In genomic region chr14:21543426-21544350, GRCh38 we compare ENCODE assay signal across 19 cellular contexts. TPM values are rescaled to one million over a fixed set of nuclear protein-coding genes. Genes with fewer than 3 reads are reported as not detected.
DNase-seq lines count a peak whose midpoint lies in the region; TF ChIP-seq lines count a peak whose summit lies in the region.
"Had no signal": no experiment of that assay in that cellular context is flagged by ENCODE, and none has a peak within 500 bp of the region (broad histone marks: within the 10 kb centered on the region; RNA-seq: fewer than 3 reads in every experiment).

No MANE protein-coding gene starts in this region.

- H3K9me3 ChIP-seq in iPS-18a (ENCODE audit: control insufficient read depth, low read depth, low read length) (no peaks in the 10 kb centered on the region), smooth muscle cell (replicated peaks; ENCODE audit: low read depth) (no peaks in the 10 kb centered on the region), esophagus squamous epithelium (no peaks in the 10 kb centered on the region), Peyer's patch (no peaks in the 10 kb centered on the region)

- peak overlapping the region; percentile 39 for H2AFZ ChIP-seq in smooth muscle cell (ENCODE audit: low read depth)

- DNase-seq in DMS153 (lab: John Stamatoyannopoulos, UW) (peak; percentile 4), DMS153 treated with DMSO at 0.1 percent for 48 hours (lab: John Stamatoyannopoulos, UW; ENCODE audit: unreplicated experiment) (no peak), NCI-H446 treated with DMSO at 0.1 percent for 48 hours (lab: John Stamatoyannopoulos, UW) (peak; percentile 45), smooth muscle cell (lab: John Stamatoyannopoulos, UW; ENCODE audit: unreplicated experiment) (no peak), esophagus squamous epithelium (lab: John Stamatoyannopoulos, UW) (no peak), Peyer's patch (no peak), COR-L47 (lab: John Stamatoyannopoulos, UW) (no peak)
- DNase-seq: activated CD4-positive, alpha-beta memory T cell treated with anti-CD3 and anti-CD28 coated beads, Interleukin-2, amount 10 ng/mL, durations not matched to agents 7 days and 5 days; amygdala; Kasumi-1; stimulated activated CD4-positive, alpha-beta T cell treated with anti-CD3 and anti-CD28 coated beads, Interleukin-15, amount 100 ng/mL, for 24 hours had no signal

- H4K20me1 ChIP-seq in smooth muscle cell (ENCODE audit: low read depth): no peaks in the 10 kb centered on the region

- TF ChIP-seq POLR2A in esophagus squamous epithelium (IDR thresholded peaks at IDR 0.05) (no peak), Peyer's patch (IDR thresholded peaks at IDR 0.05) (no peak)

- no peaks in the 10 kb centered on the region for H3K79me2 ChIP-seq in smooth muscle cell (ENCODE audit: low read depth)

- WGBS in smooth muscle cell (ENCODE audit: low lambda C conversion rate): 40% methylated on average over 12 of the region's 12 CpGs
- WGBS in esophagus squamous epithelium, 2 donors: 37 to 38% methylated on average over 12 of the region's 12 CpGs

- no peaks in the 10 kb centered on the region for H3F3A ChIP-seq in smooth muscle cell (ENCODE audit: low read depth)

- no peak overlapping the region for H3K4me2 ChIP-seq in smooth muscle cell

- H3K36me3 ChIP-seq in iPS-18a (ENCODE audit: control insufficient read depth, low read depth, low read length) (no peaks in the 10 kb centered on the region), smooth muscle cell (ENCODE audit: low read depth) (no peaks in the 10 kb centered on the region), esophagus squamous epithelium (no peaks in the 10 kb centered on the region), Peyer's patch (no peaks in the 10 kb centered on the region)

- TF ChIP-seq CTCF in smooth muscle cell (IDR thresholded peaks at IDR 0.05; ENCODE audit: borderline replicate concordance, insufficient read depth, poor library complexity, severe bottlenecking) (no peak), esophagus squamous epithelium (IDR thresholded peaks at IDR 0.05) (no peak), Peyer's patch (IDR thresholded peaks at IDR 0.05) (no peak)

- peaks cover 33% of the 10 kb centered on the region for H3K4me1 ChIP-seq in iPS-18a (ENCODE audit: control insufficient read depth, low read depth, low read length)
- peaks cover 17% of the 10 kb centered on the region for H3K4me1 ChIP-seq in smooth muscle cell (ENCODE audit: low read depth)
- peaks cover 0 to 4% (median 0%) of the 10 kb centered on the region in 3 donors for H3K4me1 ChIP-seq in esophagus squamous epithelium
- no peaks in the 10 kb centered on the region for H3K4me1 ChIP-seq in Peyer's patch

- H3K4me3 ChIP-seq in iPS-18a (ENCODE audit: low read length) (peak overlapping the region; percentile 52), smooth muscle cell (no peak overlapping the region), esophagus squamous epithelium (no peak overlapping the region), Peyer's patch (no peak overlapping the region)

- intact Hi-C loops in esophagus squamous epithelium (cut with DNase I): no loop called here

- no peaks in the 10 kb centered on the region for H3K27me3 ChIP-seq in iPS-18a (ENCODE audit: control insufficient read depth, insufficient read depth, low read length)
- no peaks in the 10 kb centered on the region for H3K27me3 ChIP-seq in smooth muscle cell (ENCODE audit: low read depth)
- H3K27me3 ChIP-seq in esophagus squamous epithelium: peaks cover 0 to 17% (median 0%) of the 10 kb centered on the region in 4 donors
- no peaks in the 10 kb centered on the region for H3K27me3 ChIP-seq in Peyer's patch

- H3K27ac ChIP-seq in iPS-18a (ENCODE audit: low read length): peak overlapping the region; percentile 86
- H3K27ac ChIP-seq in smooth muscle cell (ENCODE audit: low read depth): no peak overlapping the region
- no peak overlapping the region for H3K27ac ChIP-seq in esophagus squamous epithelium
- no peak overlapping the region for H3K27ac ChIP-seq in Peyer's patch
- H3K27ac ChIP-seq: 22Rv1, C4-2B, HL-60 had no signal

- H3K9ac ChIP-seq in iPS-18a (ENCODE audit: low read length) (peak overlapping the region; percentile 55), smooth muscle cell (ENCODE audit: low read depth) (no peak overlapping the region)

RNA-seq across cellular contexts. Expression of gene SALL2, which starts 17.5 kb away (rescaled TPM):
- total RNA-seq in smooth muscle cell (4.5 and 5.9 TPM in 2 replicates), esophagus squamous epithelium (1 to 10 TPM in 3 of 4 donors, under 1 TPM in 1; 0.83 to 5.1 (median 1.9) TPM), Peyer's patch (1 to 10 TPM; 1.4 to 5.0 (median 4.0) TPM)
- 4.5 and 6.7 TPM in 2 replicates for polyA plus RNA-seq in smooth muscle cell

RNA-seq across cellular contexts. Expression of gene METTL3, which starts 32.5 kb away (rescaled TPM):
- total RNA-seq in smooth muscle cell (37.6 and 43.6 TPM in 2 replicates), esophagus squamous epithelium (10 to 100 TPM; 26.0 to 65.0 (median 33.7) TPM), Peyer's patch (100 to 1,000 TPM in 1 of 4 donors, 10 to 100 TPM in 3; 32.9 to 130 (median 44.3) TPM)
- polyA plus RNA-seq in smooth muscle cell: 25.5 and 29.7 TPM in 2 replicates

RNA-seq across cellular contexts. Expression of gene OR10G3, which starts 36.2 kb away (rescaled TPM):
- not detected in 2 replicates for total RNA-seq in smooth muscle cell
- not detected in 2 replicates for polyA plus RNA-seq in smooth muscle cell
- not detected for total RNA-seq in esophagus squamous epithelium
- not detected for total RNA-seq in Peyer's patch
- total RNA-seq: activated CD4-positive, alpha-beta memory T cell treated with anti-CD3 and anti-CD28 coated beads, Interleukin-2, amount 10 ng/mL, durations not matched to agents 7 days and 5 days; activated T-helper 17 cell treated with anti-CD3 and anti-CD28 coated beads, Interleukin-2, amount 50 U/mL, for 72 hours; epithelial cell of proximal tubule; glomerular endothelial cell; pulmonary artery endothelial cell had no signal

Comparison
In these comparisons a context has a peak if more than half of its experiments do, and no peak if none do; other contexts are left out.
1. DNase-seq: peak in DMS153 (single experiment) and NCI-H446 treated with DMSO at 0.1 percent for 48 hours (single experiment); none in DMS153 treated with DMSO at 0.1 percent for 48 hours (single experiment), smooth muscle cell (single experiment), esophagus squamous epithelium (single experiment), Peyer's patch (0 of 3) and COR-L47 (single experiment).